ENCODE assay signal across 8 cellular contexts in the genomic region with DNA sequence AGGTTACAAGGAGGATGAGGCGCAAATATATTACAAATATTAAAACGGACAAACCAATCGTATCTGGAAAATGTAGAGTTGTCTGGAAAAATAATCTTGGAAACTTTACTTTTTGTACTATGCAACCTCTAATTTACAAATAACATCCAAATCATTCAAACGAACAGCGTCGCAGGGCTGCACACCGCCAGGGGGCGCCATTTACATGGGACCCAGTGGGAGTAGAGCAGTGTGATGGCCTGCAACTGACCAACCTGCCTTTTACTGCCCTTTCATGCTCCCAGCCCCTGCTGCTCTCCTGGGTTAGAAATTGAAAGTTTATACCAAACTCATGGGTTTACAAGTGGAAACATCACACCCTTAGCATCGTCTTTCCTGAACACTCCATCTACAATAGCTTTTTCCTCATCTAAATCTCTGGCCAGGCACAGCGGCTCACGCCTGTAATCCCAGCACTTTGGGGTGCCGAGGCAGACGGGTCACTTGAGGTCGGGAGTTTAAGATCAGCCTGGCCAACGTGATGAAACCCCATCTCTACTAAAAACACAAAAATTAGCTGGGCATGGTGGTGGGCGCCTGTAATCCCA. TPM values are rescaled to one million over a fixed set of nuclear protein-coding genes. Genes with fewer than 3 reads are reported as not detected.
DNase-seq lines count a peak whose midpoint lies in the region; ATAC-seq and TF ChIP-seq lines count a peak whose summit lies in the region.

No MANE protein-coding gene starts in this region.

- TF ChIP-seq CTCF in HL-60 (IDR thresholded peaks at IDR 0.05; ENCODE audit: insufficient read depth, low read length), result peak; percentile 41

- no peaks in the 10 kb centered on the region for H3K27me3 ChIP-seq in CD4-positive, alpha-beta memory T cell (ENCODE audit: insufficient read depth, low read length)
- no peaks in the 10 kb centered on the region for H3K27me3 ChIP-seq in HL-60 (ENCODE audit: insufficient read depth, poor library complexity, severe bottlenecking)

- intact Hi-C loops in CD4-positive, alpha-beta memory T cell (cut with micrococcal nuclease), result loop anchor here (1.0 kb wide), 2 partner anchors 9 to 88 kb away; no protein-coding TSS in a partner anchor

- H3K27ac ChIP-seq in CD4-positive, alpha-beta memory T cell (ENCODE audit: low read depth, low read length), result no peak overlapping the region
- no peak overlapping the region for H3K27ac ChIP-seq in HL-60 (replicated peaks)

- peak overlapping the region in 6 of 8 donors; percentile 11 to 47 (median 36) for H3K4me3 Mint-ChIP-seq in CD4-positive, alpha-beta memory T cell

- H3K4me1 ChIP-seq in CD4-positive, alpha-beta memory T cell (ENCODE audit: insufficient read depth, low read length), result peaks cover 74% of the 10 kb centered on the region

- H3K4me3 ChIP-seq in CD4-positive, alpha-beta memory T cell (ENCODE audit: low read length in 2 of 2), result no peak overlapping the region
- no peak overlapping the region for H3K4me3 ChIP-seq in HL-60 (replicated peaks; ENCODE audit: insufficient read depth, low read length)

- peak overlapping the region in 6 of 7 donors; percentile 85 to 96 (median 90) for H3K27ac Mint-ChIP-seq in CD4-positive, alpha-beta memory T cell

- CTCF ChIA-PET in CD4-positive, alpha-beta memory T cell (lab: Charles Lee; ENCODE audit: partially characterized antibody), result interaction anchor here (0.7 to 29.3 kb wide), 17 partner anchors 8 to 303 kb away, joined by 3 to 605 read pairs (median 5); a partner anchor contains a TSS

- H3K36me3 Mint-ChIP-seq in CD4-positive, alpha-beta memory T cell, result peaks cover 7 to 20% of the 10 kb centered on the region in 2 donors

- no peaks in the 10 kb centered on the region for H3K27me3 Mint-ChIP-seq in CD4-positive, alpha-beta memory T cell

- H3K4me1 Mint-ChIP-seq in CD4-positive, alpha-beta memory T cell, result peaks cover 47 to 85% (median 62%) of the 10 kb centered on the region in 4 donors

- H3K9me3 Mint-ChIP-seq in CD4-positive, alpha-beta memory T cell, result peaks cover 0 to 5% (median 0%) of the 10 kb centered on the region in 8 donors

- H3K9me3 ChIP-seq in CD4-positive, alpha-beta memory T cell (ENCODE audit: control insufficient read depth in 1 of 2, low read length in 2 of 2), result no peaks in the 10 kb centered on the region

- ATAC-seq in GM18873 (IDR thresholded peaks at IDR 0.05; ENCODE audit: low FRiP score, unreplicated experiment) (no peak), HG03378 (IDR thresholded peaks at IDR 0.05; ENCODE audit: unreplicated experiment) (no peak)

- POLR2A ChIA-PET in CD4-positive, alpha-beta memory T cell (lab: Charles Lee; ENCODE audit: partially characterized antibody), result interaction anchor here (1.0 to 8.1 kb wide), 7 partner anchors 9 to 88 kb away, joined by 3 to 161 read pairs (median 5); a partner anchor contains a TSS

- no peaks in the 10 kb centered on the region for H3K36me3 ChIP-seq in CD4-positive, alpha-beta memory T cell (ENCODE audit: insufficient read depth, low read length)

- DNase-seq in CD4-positive, alpha-beta memory T cell, result peak in 3 of 5 donors; percentile 37 to 48 (median 44)
- DNase-seq in HL-60 (ENCODE audit: low read depth in 1 of 2, low spot score in 1 of 2), result peak in 1 of 2 experiments; percentile 50
- DNase-seq in RPMI8226, result peak; percentile 50
- peak; percentile 75 for DNase-seq in activated naive CD4-positive, alpha-beta T cell treated with Interleukin-2 at 50 U/mL for 16 hours
- DNase-seq in hepatic stellate cell (ENCODE audit: low spot score), result peak; percentile 59
- peak; percentile 64 for DNase-seq in stimulated activated CD4-positive, alpha-beta T cell treated with anti-CD3 and anti-CD28 coated beads, Interleukin-1b, Interleukin-23, amount 100 ng/mL, for 48 hours

RNA-seq across cellular contexts. Expression of a gene that starts 10.0 kb away (rescaled TPM):
- 10 to 100 TPM; 68.4 to 71.2 TPM for total RNA-seq in CD4-positive, alpha-beta memory T cell
- 100 to 1,000 TPM; 109 to 124 TPM for polyA plus RNA-seq in CD4-positive, alpha-beta memory T cell

RNA-seq across cellular contexts. Expression of a gene that starts 20.7 kb away (rescaled TPM):
- total RNA-seq in CD4-positive, alpha-beta memory T cell, result 10 to 100 TPM; 46.9 to 48.8 TPM
- polyA plus RNA-seq in CD4-positive, alpha-beta memory T cell, result 10 to 100 TPM; 34.5 to 49.8 TPM
